In genomic region chr7:149282331-149282655, GRCh38 we compare ENCODE assay signal across 22 cellular contexts.
"Had no signal": no experiment of that assay in that cellular context is flagged by ENCODE, and none has a peak within 500 bp of the region (broad histone marks: within the 10 kb centered on the region; RNA-seq: fewer than 3 reads in every experiment).

No MANE protein-coding gene starts in this region.

- H3K79me2 ChIP-seq: hepatocyte had no signal

- H3K27me3 Mint-ChIP-seq: activated B cell treated with CpG ODN at 0.5 μM for 24 hours had no signal

- H3K4me3 ChIP-seq: hepatocyte, lower lobe of right lung, psoas muscle, right lobe of liver, SK-N-MC, smooth muscle cell had no signal

- DNase-seq: activated B cell treated with CpG ODN at 0.5 μM for 24 hours; activated CD4-positive, alpha-beta T cell treated with anti-CD3 and anti-CD28 coated beads, Interleukin-2, amount 50 U/mL, for 1 hour; activated naive CD4-positive, alpha-beta T cell treated with Interleukin-2 at 50 U/mL for 16 hours; activated T-cell treated with anti-CD3 and anti-CD28 coated beads for 4 hours; anterior cingulate cortex; brain microvascular endothelial cell; cortex of kidney; effector CD8-positive, alpha-beta T cell; foreskin fibroblast; left colon; lower lobe of right lung; nephron progenitor cell; psoas muscle; right lobe of liver; stimulated activated CD4-positive, alpha-beta T cell treated with anti-CD3 and anti-CD28 coated beads, Interleukin-4, amount 100 ng/mL, for 1 hour; T-helper 9 cell; testis had no signal

- H3K36me3 ChIP-seq: right lobe of liver had no signal

- H3K4me3 Mint-ChIP-seq: activated B cell treated with CpG ODN at 0.5 μM for 24 hours, nephron progenitor cell, type B pancreatic cell had no signal

- H3K4me1 ChIP-seq: testis had no signal

- H2AFZ ChIP-seq: hepatocyte had no signal

- ATAC-seq: left colon, lower lobe of right lung, psoas muscle, right lobe of liver had no signal

- H3K27me3 ChIP-seq: brain microvascular endothelial cell, hepatocyte, right lobe of liver, testis had no signal

- H3K9me3 ChIP-seq: lower lobe of right lung, psoas muscle, right lobe of liver, testis had no signal

- H3K4me2 ChIP-seq: hepatocyte, smooth muscle cell had no signal

- H3K27ac Mint-ChIP-seq: activated T-helper 2 cell treated with anti-CD3 and anti-CD28 coated beads, Interferon-gamma antibody, Interleukin-2, Interleukin-4, amounts not matched to agents 10 μg/mL and 5 μg/mL and 100 μg/mL, durations not matched to agents 14 hours and 24 hours and 36 hours; nephron progenitor cell; type B pancreatic cell had no signal

- H3K27ac ChIP-seq: brain microvascular endothelial cell, hepatocyte, lower lobe of right lung, psoas muscle, right lobe of liver, SK-N-MC, testis had no signal

- H3K9me3 Mint-ChIP-seq: activated B cell treated with CpG ODN at 0.5 μM for 24 hours; activated T-helper 2 cell treated with anti-CD3 and anti-CD28 coated beads, Interferon-gamma antibody, Interleukin-2, Interleukin-4, amounts not matched to agents 10 μg/mL and 5 μg/mL and 100 μg/mL, durations not matched to agents 14 hours and 24 hours and 36 hours; nephron progenitor cell; type B pancreatic cell had no signal
